1 cellular context compared by ENCODE assay signal in the genomic region with DNA sequence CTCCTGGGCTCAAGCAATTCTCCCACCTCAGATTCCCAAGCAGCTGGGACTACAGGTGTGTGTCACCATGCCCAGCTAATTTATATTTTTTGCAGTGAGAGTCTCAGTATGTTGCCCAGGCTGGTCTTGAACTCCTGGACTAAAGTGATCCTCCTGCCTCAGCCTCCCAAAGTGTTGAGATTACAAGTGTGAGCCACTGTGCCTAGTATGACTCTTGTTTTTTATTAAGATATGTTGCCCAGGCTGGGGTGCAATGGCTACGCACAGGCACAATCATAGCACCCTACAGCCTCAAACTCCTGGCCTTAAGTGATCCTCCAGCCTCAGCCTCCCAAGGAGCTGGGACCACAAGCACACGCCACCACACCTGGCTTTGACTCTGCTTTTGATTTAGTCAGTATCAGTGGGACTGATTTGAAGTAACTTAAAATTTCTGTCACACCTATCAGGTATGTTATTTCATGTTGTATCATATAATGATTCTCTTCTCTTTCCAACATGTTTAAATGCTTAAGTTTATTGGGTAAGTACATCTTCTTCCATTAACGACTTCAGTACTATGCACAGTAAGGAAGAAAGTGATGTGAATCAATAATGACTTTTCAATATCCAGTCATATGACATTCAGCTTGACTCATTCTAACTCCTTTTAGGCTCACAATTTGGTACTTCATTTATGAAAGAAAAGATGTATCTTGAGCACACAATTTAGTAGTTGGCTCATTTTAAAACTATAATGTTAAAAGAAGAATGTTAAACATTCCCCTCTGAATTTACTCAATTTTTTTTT.
TF ChIP-seq lines count a peak whose summit lies in the region.

No MANE protein-coding gene starts in this region.

TF ChIP-seq in K562, 482 proteins besides CTCF, POLR2A, EP300 and RAD21:
- TF ChIP-seq TCF3 (CRISPR knock-in tag; IDR thresholded peaks at IDR 0.05) (no peak), ZNF384 (IDR thresholded peaks at IDR 0.05; ENCODE audit: low read depth, low read length) (0 out of 2 replicates have a peak, but pooled peaks have one; percentile 0), HDAC8 (tag; IDR thresholded peaks at IDR 0.05) (no peak), RBM25 (IDR thresholded peaks at IDR 0.05; ENCODE audit: low read depth, low read length, severe bottlenecking) (no peak), PHF20 (IDR thresholded peaks at IDR 0.05; ENCODE audit: partially characterized antibody) (no peak)
